1 cellular context compared by ENCODE assay signal in genomic region chrX:153726286-153727107, GRCh38.
TF ChIP-seq lines count a peak whose summit lies in the region.

No MANE protein-coding gene starts in this region.

TF ChIP-seq in HepG2, 621 proteins besides CTCF, POLR2A, EP300 and RAD21 (continued from another document and continues in another):
- TF ChIP-seq TFDP2 (CRISPR knock-in tag; IDR thresholded peaks at IDR 0.05) (0 out of 2 replicates have a peak, but pooled peaks have one; percentile 27), CCAR2 (optimal IDR thresholded peaks at IDR 0.05; ENCODE audit: low read depth, low read length) (no peak), ZNF138 (CRISPR knock-in tag; IDR thresholded peaks at IDR 0.05; ENCODE audit: low read depth) (no peak), KLF6 (CRISPR knock-in tag; IDR thresholded peaks at IDR 0.05) (no peak), PLSCR1 (CRISPR knock-in tag; IDR thresholded peaks at IDR 0.05; ENCODE audit: borderline replicate concordance) (no peak), ZNF143 (CRISPR knock-in tag; IDR thresholded peaks at IDR 0.05) (no peak), SRSF1 (optimal IDR thresholded peaks at IDR 0.05; ENCODE audit: low read depth, low read length) (no peak), CBFB (CRISPR knock-in tag; IDR thresholded peaks at IDR 0.05) (peak; percentile 62; the same call in 1 of the 2 replicates), PCBP1 (IDR thresholded peaks at IDR 0.05; ENCODE audit: borderline replicate concordance, low read depth, low read length) (0 out of 2 replicates have a peak, but pooled peaks have one; percentile 57), DRAP1 (CRISPR knock-in tag; IDR thresholded peaks at IDR 0.05) (no peak), JUND (CRISPR knock-in tag; IDR thresholded peaks at IDR 0.05) (peak; percentile 87), ZFY (CRISPR knock-in tag; IDR thresholded peaks at IDR 0.05) (peak; percentile 78; the same call in 1 of the 2 replicates), PBX3 (CRISPR knock-in tag; IDR thresholded peaks at IDR 0.05; ENCODE audit: borderline replicate concordance) (no peak), ZNF576 (CRISPR knock-in tag; IDR thresholded peaks at IDR 0.05) (no peak), MTA1 (CRISPR knock-in tag; IDR thresholded peaks at IDR 0.05; ENCODE audit: borderline replicate concordance) (peak; percentile 67; the same call in 1 of the 2 replicates), SKI (IDR thresholded peaks at IDR 0.05; ENCODE audit: partially characterized antibody) (peak; percentile 95), NCOR1 (IDR thresholded peaks at IDR 0.05; ENCODE audit: borderline replicate concordance, low read length) (peak; percentile 38; the same call in 1 of the 2 replicates), ZFP62 (CRISPR knock-in tag; IDR thresholded peaks at IDR 0.05) (no peak), HMGXB4 (CRISPR knock-in tag; IDR thresholded peaks at IDR 0.05; ENCODE audit: borderline replicate concordance in 1 of 2, low read depth in 1 of 2) (peak in 1 of 2 experiments; percentile 53; a peak in 2 of 4 replicates), ELF4 (CRISPR knock-in tag; IDR thresholded peaks at IDR 0.05; ENCODE audit: borderline replicate concordance) (no peak), YY1 (IDR thresholded peaks at IDR 0.05; ENCODE audit: insufficient read depth, insufficient replicate concordance, low read depth, low read length) (peak; percentile 77), ZNF335 (CRISPR knock-in tag; IDR thresholded peaks at IDR 0.05) (no peak), RERE (CRISPR knock-in tag; IDR thresholded peaks at IDR 0.05; ENCODE audit: low read depth) (no peak), ZNF704 (CRISPR knock-in tag; IDR thresholded peaks at IDR 0.05; ENCODE audit: borderline replicate concordance) (no peak), ZNF350 (CRISPR knock-in tag; IDR thresholded peaks at IDR 0.05; ENCODE audit: borderline replicate concordance, low read depth) (peak; percentile 72; the same call in 1 of the 2 replicates), ZNF329 (CRISPR knock-in tag; IDR thresholded peaks at IDR 0.05; ENCODE audit: low read depth) (no peak), MAF1 (CRISPR knock-in tag; IDR thresholded peaks at IDR 0.05; ENCODE audit: borderline replicate concordance) (no peak), KMT2B (CRISPR knock-in tag; IDR thresholded peaks at IDR 0.05) (no peak), PHF8 (CRISPR knock-in tag; IDR thresholded peaks at IDR 0.05) (peak; percentile 56), SP4 (CRISPR knock-in tag; IDR thresholded peaks at IDR 0.05) (peak; percentile 47; the same call in 1 of the 2 replicates), TCF12 (IDR thresholded peaks at IDR 0.05) (no peak), TCF12 (CRISPR knock-in tag; IDR thresholded peaks at IDR 0.05) (0 out of 2 replicates have a peak, but pooled peaks have one; percentile 37), ZMAT5 (CRISPR knock-in tag; IDR thresholded peaks at IDR 0.05; ENCODE audit: borderline replicate concordance, low read depth) (no peak), NCOA2 (CRISPR knock-in tag; IDR thresholded peaks at IDR 0.05) (peak; percentile 69), GLMP (CRISPR knock-in tag; IDR thresholded peaks at IDR 0.05; ENCODE audit: borderline replicate concordance) (no peak), ZNF564 (CRISPR knock-in tag; IDR thresholded peaks at IDR 0.05) (no peak), CCDC6 (CRISPR knock-in tag; IDR thresholded peaks at IDR 0.05) (no peak), HNF4G (IDR thresholded peaks at IDR 0.05; ENCODE audit: borderline replicate concordance, low read depth, low read length) (no peak; the same call in 1 of the 2 replicates), HNF4G (CRISPR knock-in tag; IDR thresholded peaks at IDR 0.05; ENCODE audit: borderline replicate concordance, low read depth) (0 out of 2 replicates have a peak, but pooled peaks have one; percentile 50), FOXC1 (CRISPR knock-in tag; IDR thresholded peaks at IDR 0.05; ENCODE audit: borderline replicate concordance) (peak; percentile 66; the same call in 1 of the 2 replicates), CEBPZ (IDR thresholded peaks at IDR 0.05; ENCODE audit: low read length) (no peak), ZNF781 (CRISPR knock-in tag; IDR thresholded peaks at IDR 0.05; ENCODE audit: borderline replicate concordance, not compliant biosample characterization) (no peak), BORCS8-MEF2B (CRISPR knock-in tag; IDR thresholded peaks at IDR 0.05) (no peak; the same call in 1 of the 2 replicates), IRF1 (CRISPR knock-in tag; IDR thresholded peaks at IDR 0.05; ENCODE audit: low read depth) (no peak), ZFP90 (CRISPR knock-in tag; IDR thresholded peaks at IDR 0.05; ENCODE audit: borderline replicate concordance) (no peak)
